In the genomic region with DNA sequence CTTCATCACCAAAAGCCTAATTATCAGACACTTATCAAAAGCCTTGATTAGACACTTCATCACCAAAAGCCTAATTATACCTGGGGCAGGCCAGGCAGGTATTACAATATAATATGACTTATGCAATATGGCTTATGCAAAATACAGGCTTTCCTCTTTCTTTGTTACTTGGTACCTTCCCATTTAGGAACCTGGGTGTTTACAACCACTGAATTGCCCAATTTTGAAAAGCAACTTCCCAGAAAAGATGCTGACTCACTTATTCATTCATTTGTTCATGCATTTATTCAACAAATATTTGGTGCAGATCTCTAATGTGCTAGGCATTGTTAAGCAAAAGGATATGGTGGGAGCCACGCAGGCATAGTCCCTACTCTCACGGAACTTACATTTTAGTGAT, we compare ENCODE assay signal across 16 cellular contexts. TPM values are rescaled to one million over a fixed set of nuclear protein-coding genes. Genes with fewer than 3 reads are reported as not detected.
DNase-seq lines count a peak whose midpoint lies in the region; ATAC-seq and TF ChIP-seq lines count a peak whose summit lies in the region.
"Had no signal": no experiment of that assay in that cellular context is flagged by ENCODE, and none has a peak within 500 bp of the region (broad histone marks: within the 10 kb centered on the region; RNA-seq: fewer than 3 reads in every experiment).

No MANE protein-coding gene starts in this region.

- H3K4me1 ChIP-seq in breast epithelium = peaks cover 0 to 4% of the 10 kb centered on the region in 2 donors
- peaks cover 0 to 4% (median 0%) of the 10 kb centered on the region in 4 donors for H3K4me1 ChIP-seq in tibial artery

- peaks cover 25% of the 10 kb centered on the region for H3K4me1 Mint-ChIP-seq in MCF 10A (ENCODE audit: insufficient read depth, unreplicated experiment)
- H3K4me1 Mint-ChIP-seq in effector memory CD8-positive, alpha-beta T cell (ENCODE audit: low read depth in 2 of 2) = peaks cover 52 to 68% of the 10 kb centered on the region in 2 donors

- no peaks in the 10 kb centered on the region for H3K9me3 ChIP-seq in breast epithelium
- no peaks in the 10 kb centered on the region for H3K9me3 ChIP-seq in tibial artery
- H3K9me3 ChIP-seq: pancreas, SK-N-SH had no signal

- POLR2A ChIA-PET in MCF 10A (lab: Yijun Ruan, JAX) = interaction anchor here (4.9 kb wide), 1 partner anchor 26 kb away, joined by 39 read pairs; a partner anchor contains a TSS

- H3K27ac ChIP-seq in breast epithelium (no peak overlapping the region), tibial artery (no peak overlapping the region)
- H3K27ac ChIP-seq: pancreas had no signal

- H3K36me3 ChIP-seq in breast epithelium = no peaks in the 10 kb centered on the region
- H3K36me3 ChIP-seq in tibial artery = no peaks in the 10 kb centered on the region

- H3K4me3 ChIP-seq in breast epithelium (no peak overlapping the region), tibial artery (no peak overlapping the region)
- H3K4me3 ChIP-seq: pancreas had no signal

- BruUV-seq in MCF 10A (replicated peaks; lab: Mats Ljungman, UMichigan) = no TSS peak

- CTCF ChIA-PET in MCF 10A (lab: Yijun Ruan, JAX) = interaction anchor here (1.8 kb wide), 1 partner anchor 67 kb away, joined by 7 read pairs; no protein-coding TSS in a partner anchor

- H3K9me3 Mint-ChIP-seq in MCF 10A (ENCODE audit: unreplicated experiment) = no peaks in the 10 kb centered on the region
- no peaks in the 10 kb centered on the region for H3K9me3 Mint-ChIP-seq in effector memory CD8-positive, alpha-beta T cell

- no peak overlapping the region for H3K4me3 Mint-ChIP-seq in MCF 10A (ENCODE audit: unreplicated experiment)
- H3K4me3 Mint-ChIP-seq in effector memory CD8-positive, alpha-beta T cell = peak overlapping the region; percentile 69 to 79

- no peak overlapping the region for H3K27ac Mint-ChIP-seq in MCF 10A (ENCODE audit: low read depth, unreplicated experiment)
- peak overlapping the region; percentile 90 to 92 for H3K27ac Mint-ChIP-seq in effector memory CD8-positive, alpha-beta T cell

- DNase-seq in MCF 10A (ENCODE audit: unreplicated experiment) (peak; percentile 46), breast epithelium (ENCODE audit: low spot score in 2 of 2) (no peak), SKM-1 (lab: John Stamatoyannopoulos, UW; ENCODE audit: unreplicated experiment) (peak; percentile 66), tibial artery (no peak), NCI-H1105 treated with DMSO at 0.1 percent for 48 hours (lab: John Stamatoyannopoulos, UW) (no peak)
- no peak for DNase-seq in effector memory CD8-positive, alpha-beta T cell
- no peak for DNase-seq in stimulated activated CD8-positive, alpha-beta memory T cell treated with anti-CD3 and anti-CD28 coated beads, Interleukin-4, amount 100 ng/mL, for 48 hours
- DNase-seq: activated CD4-positive, CD25-positive, alpha-beta regulatory T cell treated with anti-CD3 and anti-CD28 coated beads, Interleukin-2, amount 50 U/mL, for 72 hours; central memory CD4-positive, alpha-beta T cell; DND-41; head of caudate nucleus; kidney; NCI-H2171 treated with DMSO at 0.1 percent for 48 hours; pancreas; SK-N-SH had no signal

- H3K27me3 ChIP-seq in breast epithelium (no peaks in the 10 kb centered on the region), tibial artery (peaks cover 0 to 5% of the 10 kb centered on the region in 2 donors)
- H3K27me3 ChIP-seq: pancreas had no signal

- peaks cover 27% of the 10 kb centered on the region for H3K36me3 Mint-ChIP-seq in MCF 10A (ENCODE audit: insufficient read depth, unreplicated experiment)
- H3K36me3 Mint-ChIP-seq in effector memory CD8-positive, alpha-beta T cell (ENCODE audit: insufficient read depth) = peaks cover 39% of the 10 kb centered on the region

- intact Hi-C loops in MCF 10A (cut with micrococcal nuclease) = no loop called here
- intact Hi-C loops in breast epithelium (cut with DNase I; ENCODE audit: low total_unique reads) = no loop called here
- intact Hi-C loops in tibial artery (cut with DNase I; ENCODE audit: low total_unique reads) = no loop called here

- no peak for ATAC-seq in effector memory CD8-positive, alpha-beta T cell (replicated peaks)
- no peak for ATAC-seq in GM19397 (IDR thresholded peaks at IDR 0.05; ENCODE audit: unreplicated experiment)
- ATAC-seq: pancreas had no signal

- H3K27me3 Mint-ChIP-seq in MCF 10A (ENCODE audit: insufficient read depth, unreplicated experiment) = no peaks in the 10 kb centered on the region
- no peaks in the 10 kb centered on the region for H3K27me3 Mint-ChIP-seq in effector memory CD8-positive, alpha-beta T cell

- TF ChIP-seq CTCF in MCF 10A (IDR thresholded peaks at IDR 0.05; ENCODE audit: unreplicated experiment) = no peak
- no peak for TF ChIP-seq CTCF in breast epithelium (IDR thresholded peaks at IDR 0.05)
- no peak for TF ChIP-seq CTCF in tibial artery (IDR thresholded peaks at IDR 0.05)

- no peak for TF ChIP-seq POLR2A in breast epithelium (IDR thresholded peaks at IDR 0.05)

RNA-seq across cellular contexts. Expression of a gene that starts 13.6 kb away (rescaled TPM):
- total RNA-seq in MCF 10A (2022) = 0.10 TPM in 1 of 2 replicates, not detected in the other
- 10 to 100 TPM in 2 of 3 donors, 1 to 10 TPM in 1; 2.3 to 16.0 (median 15.7) TPM for total RNA-seq in breast epithelium

RNA-seq across cellular contexts. Expression of a gene that starts 13.8 kb away (rescaled TPM):
- total RNA-seq in MCF 10A (2022) (11.9 and 17.7 TPM in 2 replicates), breast epithelium (10 to 100 TPM in 2 of 3 donors, under 1 TPM in 1; 0.64 to 23.0 (median 13.1) TPM)

RNA-seq across cellular contexts. Expression of a gene that starts 25.7 kb away (rescaled TPM):
- total RNA-seq in MCF 10A (2022) (7.0 and 13.7 TPM in 2 replicates), breast epithelium (10 to 100 TPM in 2 of 3 donors, 1 to 10 TPM in 1; 4.6 to 73.1 (median 70.7) TPM)

Comparison
In these comparisons a context has a peak if more than half of its experiments do, and no peak if none do; other contexts are left out.
1. DNase-seq: peak in MCF 10A (single experiment) and SKM-1 (single experiment); none in breast epithelium (0 of 2), effector memory CD8-positive, alpha-beta T cell (0 of 3), stimulated activated CD8-positive, alpha-beta memory T cell treated with anti-CD3 and anti-CD28 coated beads, Interleukin-4, amount 100 ng/mL, for 48 hours (single experiment), tibial artery (0 of 2) and NCI-H1105 treated with DMSO at 0.1 percent for 48 hours (single experiment).